10 cellular contexts compared by ENCODE assay signal in the genomic region with DNA sequence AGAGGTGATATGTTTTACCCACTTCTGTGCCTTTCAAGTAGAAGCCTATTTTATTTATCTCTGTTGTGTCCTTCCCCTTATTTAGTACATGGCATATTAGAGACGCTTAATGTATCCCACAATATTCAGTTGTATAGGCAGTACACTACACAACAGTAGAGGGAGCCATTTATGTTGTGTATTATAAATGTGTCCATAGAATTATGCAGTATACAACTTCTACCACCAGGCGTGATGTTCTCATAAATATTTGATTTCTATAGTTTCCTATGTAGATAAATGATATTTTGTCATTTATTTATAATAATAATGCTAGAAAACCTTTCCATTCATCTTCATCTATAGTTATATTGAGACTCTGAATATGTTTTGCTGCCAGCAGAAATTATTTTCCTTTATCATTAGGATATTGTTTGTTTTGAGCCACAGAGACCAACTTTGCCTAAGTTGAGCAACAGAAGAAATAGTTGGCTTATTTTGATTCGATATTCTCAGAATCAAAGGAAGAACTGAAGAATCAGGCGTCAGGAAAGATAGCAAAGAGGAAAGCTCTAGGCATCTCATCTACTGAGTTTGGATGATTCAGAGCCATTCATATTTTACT.
DNase-seq lines count a peak whose midpoint lies in the region; ATAC-seq and TF ChIP-seq lines count a peak whose summit lies in the region.
"Had no signal": no experiment of that assay in that cellular context is flagged by ENCODE, and none has a peak within 500 bp of the region (broad histone marks: within the 10 kb centered on the region; RNA-seq: fewer than 3 reads in every experiment).

No MANE protein-coding gene starts in this region.

- ATAC-seq in HG02884 (IDR thresholded peaks at IDR 0.05; ENCODE audit: unreplicated experiment) (peak; percentile 68), HG02840 (IDR thresholded peaks at IDR 0.05; ENCODE audit: low FRiP score, unreplicated experiment) (no peak), GM21390 (IDR thresholded peaks at IDR 0.05; ENCODE audit: unreplicated experiment) (no peak)
- ATAC-seq: activated CD4-positive, alpha-beta T cell treated with anti-CD3 and anti-CD28 coated beads for 36 hours had no signal

- DNase-seq in OCI-M1 (lab: John Stamatoyannopoulos, UW) = peak; percentile 72
- DNase-seq in glomerular visceral epithelial cell (ENCODE audit: extremely low spot score) = peak; percentile 24
- DNase-seq in G401 (ENCODE audit: low spot score) = no peak
- DNase-seq in activated naive CD4-positive, alpha-beta T cell (lab: John Stamatoyannopoulos, UW) = no peak
- DNase-seq: activated CD4-positive, alpha-beta T cell treated with anti-CD3 and anti-CD28 coated beads for 36 hours; kidney glomerular epithelial cell had no signal

- TF ChIP-seq CTCF in GM12872 (IDR thresholded peaks at IDR 0.05; ENCODE audit: insufficient read depth, low read depth, low read length) = peak; percentile 21; the same call in 1 of the 3 replicates

- in situ Hi-C loops in G401 (cut with HindIII; ENCODE audit: low sequenced_read_pairs) = no loop called here

Comparison
In these comparisons a context has a peak if more than half of its experiments do, and no peak if none do; other contexts are left out.
1. DNase-seq: peak in OCI-M1 (single experiment) and glomerular visceral epithelial cell (single experiment); none in G401 (single experiment) and activated naive CD4-positive, alpha-beta T cell (0 of 4).